8 cellular contexts compared by ENCODE assay signal in genomic region chr17:60603477-60603876, GRCh38. TPM values are rescaled to one million over a fixed set of nuclear protein-coding genes. Genes with fewer than 3 reads are reported as not detected.
DNase-seq lines count a peak whose midpoint lies in the region; ATAC-seq, FAIRE-seq and TF ChIP-seq lines count a peak whose summit lies in the region.
"Not testable (repeated sequence)": the region's sequence is repeated elsewhere in the genome, so short reads cannot be mapped to it uniquely, and the experiment has no call there.

No MANE protein-coding gene starts in this region.

- H3K4me2 ChIP-seq in Karpas-422 (ENCODE audit: low read depth, low read length, poor library complexity, severe bottlenecking): peak overlapping the region; percentile 14
- H3K4me2 ChIP-seq in endothelial cell of umbilical vein (ENCODE audit: insufficient read depth, low read length): peak overlapping the region; percentile 21

- dilution Hi-C loops in endothelial cell of umbilical vein (cut with MboI; ENCODE audit: extremely low pct_ligation_motif_present, low sequenced_read_pairs): not testable (repeated sequence)

- TF ChIP-seq POLR2A in endothelial cell of umbilical vein (IDR thresholded peaks at IDR 0.05; ENCODE audit: low read depth, low read length): not testable (repeated sequence)

- BruUV-seq in endothelial cell of umbilical vein (replicated peaks; lab: Mats Ljungman, UMichigan): not testable (repeated sequence)

- H3K9me3 Mint-ChIP-seq in WTC11; activated naive CD4-positive, alpha-beta T cell treated with anti-CD3 and anti-CD28 coated beads, Interleukin-2, amount 10 ng/mL, durations not matched to agents 7 days and 5 days; immature natural killer cell; neural crest cell: not testable (repeated sequence)

- peak; percentile 8 for DNase-seq in ELF-1 (ENCODE audit: low read depth, low spot score)
- not testable (repeated sequence) for DNase-seq in Karpas-422; WTC11 (ENCODE audit: low spot score); activated naive CD4-positive, alpha-beta T cell treated with anti-CD3 and anti-CD28 coated beads, Interleukin-2, amount 10 ng/mL, durations not matched to agents 7 days and 5 days; endothelial cell of umbilical vein (ENCODE audit: low read depth, low spot score); immature natural killer cell; neural crest cell (ENCODE audit: low read depth, low spot score); upper lobe of right lung

- H3K9me2 ChIP-seq in Karpas-422 (replicated peaks; ENCODE audit: insufficient read depth, low read length): not testable (repeated sequence)

- H3K4me3 Mint-ChIP-seq in WTC11 (peak overlapping the region; percentile 27; the same call in 1 of the 2 replicates), immature natural killer cell (peak overlapping the region in 3 of 5 donors; percentile 2 to 36 (median 13)), neural crest cell (peak overlapping the region; percentile 73)
- H3K4me3 Mint-ChIP-seq in activated naive CD4-positive, alpha-beta T cell treated with anti-CD3 and anti-CD28 coated beads, Interleukin-2, amount 10 ng/mL, durations not matched to agents 7 days and 5 days: peak overlapping the region; percentile 38

- H3K4me1 Mint-ChIP-seq in WTC11 (peaks cover 19% of the 10 kb centered on the region), immature natural killer cell (peaks cover 56 to 74% of the 10 kb centered on the region in 2 donors), neural crest cell (peaks cover 52% of the 10 kb centered on the region)
- peaks cover 46% of the 10 kb centered on the region for H3K4me1 Mint-ChIP-seq in activated naive CD4-positive, alpha-beta T cell treated with anti-CD3 and anti-CD28 coated beads, Interleukin-2, amount 10 ng/mL, durations not matched to agents 7 days and 5 days

- not testable (repeated sequence) for H3K9me3 ChIP-seq in Karpas-422 (ENCODE audit: low read length); endothelial cell of umbilical vein (replicated peaks; ENCODE audit: control insufficient read depth, insufficient read depth, low read length); upper lobe of right lung

- H3K9ac ChIP-seq in Karpas-422 (ENCODE audit: low read length); endothelial cell of umbilical vein (replicated peaks; ENCODE audit: extremely low read depth, insufficient read depth, low read length): not testable (repeated sequence)

- not testable (repeated sequence) for FAIRE-seq in endothelial cell of umbilical vein (lab: Jason Lieb, UNC)

- not testable (repeated sequence) for ATAC-seq in WTC11, upper lobe of right lung

- POLR2A ChIA-PET in WTC11 (lab: Charles Lee) (interaction anchor here (0.6 kb wide), 1 partner anchor 197 kb away, joined by 5 read pairs; no protein-coding TSS in a partner anchor), endothelial cell of umbilical vein (lab: Charles Lee) (interaction anchor here (0.6 kb wide), 1 partner anchor 27 kb away, joined by 4 read pairs; no protein-coding TSS in a partner anchor)

- H3K36me3 Mint-ChIP-seq in WTC11; immature natural killer cell; neural crest cell (ENCODE audit: low read depth): not testable (repeated sequence)
- peaks cover 10% of the 10 kb centered on the region for H3K36me3 Mint-ChIP-seq in activated naive CD4-positive, alpha-beta T cell treated with anti-CD3 and anti-CD28 coated beads, Interleukin-2, amount 10 ng/mL, durations not matched to agents 7 days and 5 days

- not testable (repeated sequence) for H2AFZ ChIP-seq in Karpas-422 (ENCODE audit: low read length); endothelial cell of umbilical vein (ENCODE audit: low read depth, low read length)

- not testable (repeated sequence) for H3K27me3 ChIP-seq in Karpas-422 (ENCODE audit: low read length); endothelial cell of umbilical vein (ENCODE audit: control insufficient read depth in 2 of 2, insufficient read depth in 2 of 2, low read length in 2 of 2); upper lobe of right lung

- CTCF ChIA-PET in WTC11 (lab: Charles Lee) (interaction anchor here (0.6 to 1.9 kb wide), 2 partner anchors 11 to 29 kb away, joined by 3 to 5 read pairs; no protein-coding TSS in a partner anchor), endothelial cell of umbilical vein (lab: Charles Lee) (interaction anchor here (0.7 to 7.4 kb wide), 4 partner anchors 29 to 130 kb away, joined by 4 to 162 read pairs (median 8); no protein-coding TSS in a partner anchor)
- CTCF ChIA-PET in activated naive CD4-positive, alpha-beta T cell treated with anti-CD3 and anti-CD28 coated beads, Interleukin-2, amount 10 ng/mL, durations not matched to agents 7 days and 5 days (lab: Charles Lee): interaction anchor here (1.2 to 1.4 kb wide), 2 partner anchors 34 to 35 kb away, joined by 3 to 4 read pairs; no protein-coding TSS in a partner anchor

- not testable (repeated sequence) for H3K27me3 Mint-ChIP-seq in WTC11 (ENCODE audit: low read depth); activated naive CD4-positive, alpha-beta T cell treated with anti-CD3 and anti-CD28 coated beads, Interleukin-2, amount 10 ng/mL, durations not matched to agents 7 days and 5 days; neural crest cell (ENCODE audit: low read depth)
- peaks cover 4 to 17% (median 5%) of the 10 kb centered on the region in 3 donors for H3K27me3 Mint-ChIP-seq in immature natural killer cell (ENCODE audit: low read depth in 3 of 3)

- H3K4me3 ChIP-seq in Karpas-422 (ENCODE audit: low read length); endothelial cell of umbilical vein (replicated peaks in 1 of 3; ENCODE audit: insufficient read depth in 1 of 3, low read depth in 1 of 3, low read length in 3 of 3): not testable (repeated sequence)
- peak overlapping the region; percentile 97 for H3K4me3 ChIP-seq in upper lobe of right lung

- H3K36me3 ChIP-seq in Karpas-422 (ENCODE audit: insufficient read depth, low read length); endothelial cell of umbilical vein (ENCODE audit: control insufficient read depth in 2 of 2, extremely low read depth in 1 of 2, insufficient read depth in 2 of 2, low read length in 2 of 2); upper lobe of right lung: not testable (repeated sequence)

- H3K27ac Mint-ChIP-seq in WTC11; activated naive CD4-positive, alpha-beta T cell treated with anti-CD3 and anti-CD28 coated beads, Interleukin-2, amount 10 ng/mL, durations not matched to agents 7 days and 5 days; immature natural killer cell; neural crest cell (ENCODE audit: unreplicated experiment): not testable (repeated sequence)

- H3K4me1 ChIP-seq in Karpas-422 (ENCODE audit: low read length): peaks cover 33% of the 10 kb centered on the region
- peaks cover 19% of the 10 kb centered on the region for H3K4me1 ChIP-seq in endothelial cell of umbilical vein (ENCODE audit: control insufficient read depth, extremely low read depth, insufficient read depth, low read length)
- H3K4me1 ChIP-seq in upper lobe of right lung: peaks cover 29% of the 10 kb centered on the region

- TF ChIP-seq CTCF in WTC11 (IDR thresholded peaks at IDR 0.05); endothelial cell of umbilical vein (IDR thresholded peaks at IDR 0.05; ENCODE audit: extremely low read depth in 1 of 2, insufficient read depth in 1 of 2, low read depth in 1 of 2, low read length in 2 of 2); neural crest cell (conservative IDR thresholded peaks at IDR 0.05); upper lobe of right lung (IDR thresholded peaks at IDR 0.05): not testable (repeated sequence)

- H4K20me1 ChIP-seq in Karpas-422 (ENCODE audit: insufficient read depth, low read depth, low read length): not testable (repeated sequence)
- peaks cover 13% of the 10 kb centered on the region for H4K20me1 ChIP-seq in endothelial cell of umbilical vein (replicated peaks; ENCODE audit: control insufficient read depth, extremely low read depth, insufficient read depth, low read length)

- not testable (repeated sequence) for H3K9me1 ChIP-seq in endothelial cell of umbilical vein (replicated peaks; ENCODE audit: control insufficient read depth, extremely low read depth, insufficient read depth, low read length)

- H3K27ac ChIP-seq in Karpas-422 (ENCODE audit: low read length); endothelial cell of umbilical vein (ENCODE audit: insufficient read depth, low read depth, low read length); upper lobe of right lung: not testable (repeated sequence)

- intact Hi-C loops in endothelial cell of umbilical vein (cut with micrococcal nuclease); upper lobe of right lung (cut with DNase I): not testable (repeated sequence)

- peaks cover 83% of the 10 kb centered on the region for H3K79me2 ChIP-seq in Karpas-422 (ENCODE audit: low read length)
- H3K79me2 ChIP-seq in endothelial cell of umbilical vein (ENCODE audit: control insufficient read depth, insufficient read depth, low read length): peaks cover 83% of the 10 kb centered on the region

RNA-seq across cellular contexts. Expression of gene PPM1D, which starts 3.5 kb away (rescaled TPM):
- total RNA-seq in Karpas-422 (2014; rRNA removed; shearing (Covaris generic); ENCODE audit: low replicate concordance): 6.4 and 11.8 TPM in 2 replicates
- total RNA-seq in WTC11 (2021): 16.5 to 20.4 TPM (median 17.0 TPM) in 3 replicates
- 18.6 and 19.0 TPM in 2 replicates for total RNA-seq in endothelial cell of umbilical vein
- polyA plus RNA-seq in endothelial cell of umbilical vein: 7.0 and 7.9 TPM in 2 replicates
- 8.9 and 10.4 TPM in 2 replicates for polyA plus RNA-seq in endothelial cell of umbilical vein (2011; cell fraction: cytosol; rRNA removed)
- polyA plus RNA-seq in endothelial cell of umbilical vein (2011; cell fraction: nucleus; rRNA removed): 9.4 and 10.8 TPM in 2 replicates
- 13.5 and 14.6 TPM in 2 replicates for polyA plus RNA-seq in endothelial cell of umbilical vein (2012)
- polyA minus RNA-seq in endothelial cell of umbilical vein: 21.1 and 21.2 TPM in 2 replicates
- polyA minus RNA-seq in endothelial cell of umbilical vein (2011; cell fraction: cytosol; rRNA and poly(A)+ RNA removed): 8.6 TPM
- 12.6 and 14.8 TPM in 2 replicates for polyA minus RNA-seq in endothelial cell of umbilical vein (2011; cell fraction: nucleus; rRNA and poly(A)+ RNA removed)
- 10 to 100 TPM in 1 of 3 donors, 1 to 10 TPM in 2; 8.3 to 17.3 (median 8.9) TPM for polyA plus RNA-seq in immature natural killer cell
- 21.9 and 23.8 TPM in 2 replicates for total RNA-seq in neural crest cell
- 22.3 TPM for total RNA-seq in upper lobe of right lung

Comparison
In these comparisons a context has a peak if more than half of its experiments do, and no peak if none do; other contexts are left out.
1. H3K4me3 Mint-ChIP-seq: peak in every context shown above with its lines; median percentile 73 in neural crest cell; 38 in activated naive CD4-positive, alpha-beta T cell treated with anti-CD3 and anti-CD28 coated beads, Interleukin-2, amount 10 ng/mL, durations not matched to agents 7 days and 5 days; 27 in WTC11; 13 in immature natural killer cell.